In the genomic region with DNA sequence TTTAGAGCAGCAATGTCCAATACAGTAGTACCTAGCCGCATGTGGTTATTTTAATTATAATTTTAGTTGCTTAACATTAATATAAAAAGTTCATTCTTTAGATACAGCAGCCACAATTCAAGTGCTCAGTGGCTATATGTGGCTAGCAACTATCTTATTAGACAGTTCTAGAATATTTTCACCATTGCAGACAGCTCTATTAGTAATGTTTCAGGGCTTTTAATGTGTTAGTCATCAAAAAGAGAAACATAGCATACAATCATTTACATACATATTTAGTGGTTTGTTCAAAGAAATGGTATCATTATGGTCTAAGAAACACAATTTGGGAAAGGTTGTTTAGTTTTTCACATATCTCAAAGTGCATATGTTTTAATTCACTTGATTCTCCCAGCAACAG, we compare ENCODE assay signal across 19 cellular contexts.
DNase-seq lines count a peak whose midpoint lies in the region; ATAC-seq, FAIRE-seq and TF ChIP-seq lines count a peak whose summit lies in the region.
"Had no signal": no experiment of that assay in that cellular context is flagged by ENCODE, and none has a peak within 500 bp of the region (broad histone marks: within the 10 kb centered on the region; RNA-seq: fewer than 3 reads in every experiment).

No MANE protein-coding gene starts in this region.

- peak; percentile 9 for FAIRE-seq in astrocyte (lab: Jason Lieb, UNC)
- FAIRE-seq: HTR-8/SVneo had no signal

- H3K36me3 Mint-ChIP-seq in MCF 10A (ENCODE audit: insufficient read depth, unreplicated experiment) (no peaks in the 10 kb centered on the region), astrocyte (ENCODE audit: low read depth, unreplicated experiment) (peaks cover 5% of the 10 kb centered on the region)
- H3K36me3 Mint-ChIP-seq: CD8-positive, alpha-beta T cell had no signal

- H3K36me3 ChIP-seq in breast epithelium (no peaks in the 10 kb centered on the region), astrocyte (ENCODE audit: insufficient read depth, low read length) (peaks cover 9% of the 10 kb centered on the region), tibial artery (peaks cover 11 to 14% (median 13%) of the 10 kb centered on the region in 3 donors), stomach (peaks cover 0 to 15% (median 4%) of the 10 kb centered on the region in 4 donors), right lobe of liver (no peaks in the 10 kb centered on the region)
- H3K36me3 ChIP-seq: BLaER1 had no signal

- TF ChIP-seq CTCF in breast epithelium (IDR thresholded peaks at IDR 0.05) (no peak), MCF 10A (IDR thresholded peaks at IDR 0.05; ENCODE audit: unreplicated experiment) (no peak), astrocyte (IDR thresholded peaks at IDR 0.05; ENCODE audit: insufficient read depth, low read depth, low read length) (no peak), foreskin keratinocyte (conservative IDR thresholded peaks at IDR 0.05) (no peak), tibial artery (IDR thresholded peaks at IDR 0.05) (no peak), stomach (IDR thresholded peaks at IDR 0.05) (no peak), right lobe of liver (IDR thresholded peaks at IDR 0.05) (no peak)

- H3K27ac ChIP-seq in breast epithelium (peak overlapping the region; percentile 11 to 20), astrocyte (ENCODE audit: low read depth, low read length) (no peak overlapping the region), foreskin keratinocyte (no peak overlapping the region), tibial artery (peak overlapping the region; percentile 38 to 46), stomach (no peak overlapping the region), right lobe of liver (no peak overlapping the region)
- H3K27ac ChIP-seq: 22Rv1, BLaER1, PC-9 had no signal

- no peaks in the 10 kb centered on the region for H3K27me3 ChIP-seq in breast epithelium
- peaks cover 2% of the 10 kb centered on the region for H3K27me3 ChIP-seq in astrocyte (ENCODE audit: insufficient read depth, low read length)
- peaks cover 6% of the 10 kb centered on the region for H3K27me3 ChIP-seq in foreskin keratinocyte
- H3K27me3 ChIP-seq in tibial artery: no peaks in the 10 kb centered on the region
- H3K27me3 ChIP-seq in stomach: no peaks in the 10 kb centered on the region
- no peaks in the 10 kb centered on the region for H3K27me3 ChIP-seq in right lobe of liver
- H3K27me3 ChIP-seq: BLaER1 had no signal

- no peak overlapping the region for H2AFZ ChIP-seq in astrocyte (ENCODE audit: low read depth, low read length)
- H2AFZ ChIP-seq: PC-9 had no signal

- H3K27me3 Mint-ChIP-seq in MCF 10A (ENCODE audit: insufficient read depth, unreplicated experiment) (no peaks in the 10 kb centered on the region), astrocyte (ENCODE audit: low read depth, unreplicated experiment) (peaks cover 2% of the 10 kb centered on the region)

- no peaks in the 10 kb centered on the region for H4K20me1 ChIP-seq in astrocyte (ENCODE audit: insufficient read depth, low read length)
- H4K20me1 ChIP-seq: BLaER1 had no signal

- intact Hi-C loops in breast epithelium (cut with DNase I; ENCODE audit: low total_unique reads): no loop called here
- intact Hi-C loops in MCF 10A (cut with micrococcal nuclease): no loop called here
- intact Hi-C loops in tibial artery (cut with DNase I; ENCODE audit: low total_unique reads): no loop called here
- intact Hi-C loops in stomach (cut with DNase I; ENCODE audit: low total_unique reads): no loop called here
- intact Hi-C loops in right lobe of liver (cut with DNase I): no loop called here

- H3K4me1 ChIP-seq in breast epithelium: no peaks in the 10 kb centered on the region
- peaks cover 15% of the 10 kb centered on the region for H3K4me1 ChIP-seq in astrocyte (ENCODE audit: insufficient read depth, low read length)
- H3K4me1 ChIP-seq in foreskin keratinocyte: no peaks in the 10 kb centered on the region
- peaks cover 0 to 51% (median 22%) of the 10 kb centered on the region in 4 donors for H3K4me1 ChIP-seq in tibial artery
- no peaks in the 10 kb centered on the region for H3K4me1 ChIP-seq in stomach
- no peaks in the 10 kb centered on the region for H3K4me1 ChIP-seq in right lobe of liver

- POLR2A ChIA-PET in MCF 10A (lab: Yijun Ruan, JAX): no interaction called here

- BruUV-seq in MCF 10A (replicated peaks; lab: Mats Ljungman, UMichigan): no TSS peak

- ATAC-seq in foreskin keratinocyte: peak; percentile 73
- ATAC-seq in right lobe of liver: no peak
- ATAC-seq: CD8-positive, alpha-beta T cell had no signal

- no peaks in the 10 kb centered on the region for H3K9me3 ChIP-seq in breast epithelium
- H3K9me3 ChIP-seq in astrocyte (ENCODE audit: insufficient read depth, low read depth, low read length): no peaks in the 10 kb centered on the region
- no peaks in the 10 kb centered on the region for H3K9me3 ChIP-seq in tibial artery
- no peaks in the 10 kb centered on the region for H3K9me3 ChIP-seq in stomach
- H3K9me3 ChIP-seq in right lobe of liver: no peaks in the 10 kb centered on the region
- H3K9me3 ChIP-seq: BLaER1 had no signal

- TF ChIP-seq POLR2A in breast epithelium (IDR thresholded peaks at IDR 0.05): no peak
- no peak for TF ChIP-seq POLR2A in stomach (IDR thresholded peaks at IDR 0.05)
- TF ChIP-seq POLR2A in right lobe of liver (IDR thresholded peaks at IDR 0.05): no peak

- H3K4me3 Mint-ChIP-seq in MCF 10A (ENCODE audit: unreplicated experiment): no peak overlapping the region
- H3K4me3 Mint-ChIP-seq in astrocyte (ENCODE audit: unreplicated experiment): no peak overlapping the region
- H3K4me3 Mint-ChIP-seq: CD8-positive, alpha-beta T cell had no signal

- DNase-seq in breast epithelium (ENCODE audit: low spot score in 2 of 2): no peak
- DNase-seq in MCF 10A (ENCODE audit: unreplicated experiment): no peak
- peak; percentile 60 for DNase-seq in astrocyte (ENCODE audit: low read depth)
- DNase-seq in foreskin keratinocyte: peak in 1 of 2 donors; percentile 43
- DNase-seq in tibial artery: no peak
- DNase-seq in stomach: no peak
- DNase-seq in right lobe of liver: no peak
- DNase-seq in HPDE6-E6E7 (ENCODE audit: extremely low spot score): no peak
- DNase-seq: CD8-positive, alpha-beta T cell; DMS 273 treated with DMSO at 0.1 percent for 48 hours; H7; MV-4-11; NCI-H1417 treated with DMSO at 0.1 percent for 48 hours; NCI-H2029 treated with DMSO at 0.1 percent for 48 hours; NCI-H774; PC-9 had no signal

- H3K4me3 ChIP-seq in breast epithelium (no peak overlapping the region), astrocyte (ENCODE audit: insufficient read depth, low read depth, low read length) (no peak overlapping the region), tibial artery (no peak overlapping the region), stomach (no peak overlapping the region), right lobe of liver (no peak overlapping the region)
- H3K4me3 ChIP-seq: BLaER1, PC-9 had no signal

- 92 to 100% (median 96%) methylated on average over 1 of the region's 1 CpG for WGBS in stomach, 5 donors
- WGBS in right lobe of liver (ENCODE audit: insufficient coverage, low coverage, low lambda C conversion rate, missing lambda C conversion rate): 90% methylated on average over 1 of the region's 1 CpG

- CTCF ChIA-PET in MCF 10A (lab: Yijun Ruan, JAX): no interaction called here

- H3K4me1 Mint-ChIP-seq in MCF 10A (ENCODE audit: insufficient read depth, unreplicated experiment) (peaks cover 12% of the 10 kb centered on the region), astrocyte (ENCODE audit: low read depth, unreplicated experiment) (peaks cover 12% of the 10 kb centered on the region)

- H3K9ac ChIP-seq in astrocyte (ENCODE audit: low read length): no peak overlapping the region
- H3K9ac ChIP-seq: BLaER1 had no signal

- H3K79me2 ChIP-seq in astrocyte (ENCODE audit: insufficient read depth, low read length): no peaks in the 10 kb centered on the region

- TF ChIP-seq EP300 in stomach (IDR thresholded peaks at IDR 0.05): no peak

- no peak overlapping the region for H3K27ac Mint-ChIP-seq in MCF 10A (ENCODE audit: low read depth, unreplicated experiment)
- H3K27ac Mint-ChIP-seq in astrocyte (ENCODE audit: unreplicated experiment): peak overlapping the region; percentile 14
- H3K27ac Mint-ChIP-seq: CD8-positive, alpha-beta T cell had no signal

- H3K9me3 Mint-ChIP-seq in MCF 10A (ENCODE audit: unreplicated experiment): no peaks in the 10 kb centered on the region
- H3K9me3 Mint-ChIP-seq in astrocyte (ENCODE audit: unreplicated experiment): peaks cover 12% of the 10 kb centered on the region
- H3K9me3 Mint-ChIP-seq: CD8-positive, alpha-beta T cell had no signal

- no peak overlapping the region for H3K4me2 ChIP-seq in astrocyte (ENCODE audit: low read length)
- H3K4me2 ChIP-seq: BLaER1, PC-9 had no signal

Comparison
In these comparisons a context has a peak if more than half of its experiments do, and no peak if none do; other contexts are left out.
1. H3K27ac ChIP-seq: peak in breast epithelium (2 of 2) and tibial artery (2 of 2); none in astrocyte (single experiment), foreskin keratinocyte (single experiment), stomach (0 of 5) and right lobe of liver (0 of 3).